Comparison of ENCODE assay signal across 21 cellular contexts in the genomic region with DNA sequence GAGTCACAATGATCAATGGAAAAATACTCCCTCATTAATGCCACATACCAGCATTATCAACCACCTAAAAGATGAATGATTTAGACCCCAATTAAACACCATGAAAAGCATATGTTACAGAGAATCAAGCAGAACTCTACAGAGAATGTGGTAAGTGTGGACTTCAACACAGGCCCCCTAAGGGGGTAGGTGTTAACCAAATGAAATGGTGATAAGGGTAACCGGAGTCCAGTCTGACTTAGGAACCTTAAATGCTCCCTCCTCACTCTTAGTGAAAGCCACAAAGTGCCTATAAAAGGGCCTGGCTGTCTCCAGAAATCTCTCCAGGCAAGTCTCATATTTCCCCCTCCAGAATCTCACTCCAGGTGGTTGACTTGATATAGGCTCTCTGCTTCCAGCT.
"Had no signal": no experiment of that assay in that cellular context is flagged by ENCODE, and none has a peak within 500 bp of the region (broad histone marks: within the 10 kb centered on the region; RNA-seq: fewer than 3 reads in every experiment).

No MANE protein-coding gene starts in this region.

- H3K4me1 ChIP-seq: esophagus squamous epithelium, lower lobe of right lung, right lobe of liver, tibial nerve, upper lobe of left lung had no signal

- H3K27ac ChIP-seq: esophagus squamous epithelium, lower lobe of right lung, ovary, right lobe of liver, thoracic aorta, tibial nerve, upper lobe of left lung had no signal

- H3K9me3 Mint-ChIP-seq: effector memory CD8-positive, alpha-beta T cell had no signal

- H3K4me3 ChIP-seq: esophagus squamous epithelium, lower lobe of right lung, ovary, right lobe of liver, thoracic aorta, tibial nerve, upper lobe of left lung had no signal

- H3K36me3 ChIP-seq: esophagus squamous epithelium, lower lobe of right lung, ovary, right lobe of liver, thoracic aorta, tibial nerve, upper lobe of left lung had no signal

- DNase-seq: cortex of kidney; effector memory CD8-positive, alpha-beta T cell; erythroblast; esophagus squamous epithelium; hypothalamus; immature natural killer cell; left ventricle myocardium superior; lower lobe of right lung; natural killer cell; occipital lobe; ovary; posterior cingulate gyrus; right lobe of liver; small intestine; stimulated activated CD4-positive, alpha-beta T cell treated with anti-CD3 and anti-CD28 coated beads, Interleukin-15, amount 100 ng/mL, for 24 hours; stimulated activated CD4-positive, alpha-beta T cell treated with anti-CD3 and anti-CD28 coated beads, Interleukin-2, amount 100 ng/mL, for 48 hours; stimulated activated naive B cell treated with anti-CD40 and anti-IgM and Interleukin-4, amounts not matched to agents 10 μg/mL and 1 μg/mL and 100 μg/mL, for 72 hours; upper lobe of left lung had no signal

- H3K27ac Mint-ChIP-seq: effector memory CD8-positive, alpha-beta T cell; immature natural killer cell; natural killer cell; stimulated activated naive B cell treated with anti-CD40 and anti-IgM and Interleukin-4, amounts not matched to agents 10 μg/mL and 1 μg/mL and 100 μg/mL, for 72 hours; stimulated activated naive CD8-positive, alpha-beta T cell treated with anti-CD3 and anti-CD28 coated beads, Interleukin-15, Interleukin-2, amounts not matched to agents 100 ng/mL and 50 ng/mL, for 24 hours had no signal

- H3K4me3 Mint-ChIP-seq: effector memory CD8-positive, alpha-beta T cell; immature natural killer cell; natural killer cell; stimulated activated naive B cell treated with anti-CD40 and anti-IgM and Interleukin-4, amounts not matched to agents 10 μg/mL and 1 μg/mL and 100 μg/mL, for 72 hours; stimulated activated naive CD8-positive, alpha-beta T cell treated with anti-CD3 and anti-CD28 coated beads, Interleukin-15, Interleukin-2, amounts not matched to agents 100 ng/mL and 50 ng/mL, for 24 hours had no signal

- H3K9me3 ChIP-seq: esophagus squamous epithelium, lower lobe of right lung, ovary, right lobe of liver, thoracic aorta had no signal

- H3K36me3 Mint-ChIP-seq: immature natural killer cell; natural killer cell; stimulated activated naive B cell treated with anti-CD40 and anti-IgM and Interleukin-4, amounts not matched to agents 10 μg/mL and 1 μg/mL and 100 μg/mL, for 72 hours had no signal

- H3K4me1 Mint-ChIP-seq: immature natural killer cell; natural killer cell; stimulated activated naive B cell treated with anti-CD40 and anti-IgM and Interleukin-4, amounts not matched to agents 10 μg/mL and 1 μg/mL and 100 μg/mL, for 72 hours had no signal
